In genomic region chr12:46185686-46186085, GRCh38 we compare ENCODE assay signal across 26 cellular contexts.
A peak's percentile ranks its signal among the peaks of the same experiment; 100 is the strongest.
DNase-seq lines count a peak whose midpoint lies in the region; ATAC-seq and TF ChIP-seq lines count a peak whose summit lies in the region.
"Had no signal": no experiment of that assay in that cellular context is flagged by ENCODE, and none has a peak within 500 bp of the region (broad histone marks: within the 10 kb centered on the region; RNA-seq: fewer than 3 reads in every experiment).

No MANE protein-coding gene starts in this region.

- POLR2A ChIA-PET in activated B cell treated with CpG ODN at 0.5 μM for 24 hours (lab: Charles Lee): interaction anchor here (1.2 to 2.5 kb wide), 4 partner anchors 10 to 84 kb away, joined by 3 to 10 read pairs (median 8); partner anchors contain the start of gene SLC38A1

- no peaks in the 10 kb centered on the region for H3K36me3 ChIP-seq in ascending aorta
- H3K36me3 ChIP-seq: gastrocnemius medialis, pancreas, right atrium auricular region, thyroid gland had no signal

- H3K4me1 ChIP-seq in ascending aorta: no peaks in the 10 kb centered on the region

- ATAC-seq in stimulated activated naive CD8-positive, alpha-beta T cell treated with anti-CD3 and anti-CD28 coated beads, Interleukin-15, Interleukin-2, amounts not matched to agents 100 U/mL and 50 U/mL, for 24 hours: no peak
- ATAC-seq in activated B cell treated with CpG ODN at 0.5 μM for 24 hours (ENCODE audit: low read depth) (no peak), GM21423 (IDR thresholded peaks at IDR 0.05; ENCODE audit: unreplicated experiment) (no peak), GM18498 (IDR thresholded peaks at IDR 0.05; ENCODE audit: unreplicated experiment) (no peak)
- ATAC-seq: gastrocnemius medialis, pancreas had no signal

- intact Hi-C loops in activated B cell treated with CpG ODN at 0.5 μM for 24 hours (cut with micrococcal nuclease): no loop called here
- intact Hi-C loops in ascending aorta (cut with DNase I): no loop called here

- no peak overlapping the region for H3K4me3 Mint-ChIP-seq in stimulated activated naive CD8-positive, alpha-beta T cell treated with anti-CD3 and anti-CD28 coated beads, Interleukin-15, Interleukin-2, amounts not matched to agents 100 ng/mL and 50 ng/mL, for 24 hours
- peak overlapping the region; percentile 38 for H3K4me3 Mint-ChIP-seq in activated B cell treated with CpG ODN at 0.5 μM for 24 hours
- H3K4me3 Mint-ChIP-seq: activated CD4-positive, alpha-beta T cell treated with anti-CD3 and anti-CD28 coated beads, Interleukin-2, amount 10 ng/mL, durations not matched to agents 24 days and 14 days; nephron progenitor cell had no signal

- H3K4me3 ChIP-seq in epithelial cell of proximal tubule (ENCODE audit: low read depth, low read length) (no peak overlapping the region), ascending aorta (no peak overlapping the region)
- H3K4me3 ChIP-seq: coronary artery, gastrocnemius medialis, hepatocyte, pancreas, right atrium auricular region, spleen, thyroid gland had no signal

- peaks cover 3% of the 10 kb centered on the region for H3K9me3 Mint-ChIP-seq in stimulated activated naive CD8-positive, alpha-beta T cell treated with anti-CD3 and anti-CD28 coated beads, Interleukin-15, Interleukin-2, amounts not matched to agents 100 ng/mL and 50 ng/mL, for 24 hours
- H3K9me3 Mint-ChIP-seq in activated B cell treated with CpG ODN at 0.5 μM for 24 hours: no peaks in the 10 kb centered on the region

- no peak overlapping the region for H3K27ac ChIP-seq in ascending aorta
- H3K27ac ChIP-seq: coronary artery, gastrocnemius medialis, hepatocyte, pancreas, right atrium auricular region, RWPE1, thyroid gland had no signal

- peaks cover 59% of the 10 kb centered on the region for H3K4me1 Mint-ChIP-seq in stimulated activated naive CD8-positive, alpha-beta T cell treated with anti-CD3 and anti-CD28 coated beads, Interleukin-15, Interleukin-2, amounts not matched to agents 100 ng/mL and 50 ng/mL, for 24 hours (ENCODE audit: low read depth)
- H3K4me1 Mint-ChIP-seq in activated B cell treated with CpG ODN at 0.5 μM for 24 hours: peaks cover 92% of the 10 kb centered on the region
- H3K4me1 Mint-ChIP-seq: nephron progenitor cell had no signal

- H3K36me3 Mint-ChIP-seq in stimulated activated naive CD8-positive, alpha-beta T cell treated with anti-CD3 and anti-CD28 coated beads, Interleukin-15, Interleukin-2, amounts not matched to agents 100 ng/mL and 50 ng/mL, for 24 hours (ENCODE audit: low read depth): peaks cover 66% of the 10 kb centered on the region
- H3K36me3 Mint-ChIP-seq in activated B cell treated with CpG ODN at 0.5 μM for 24 hours (ENCODE audit: low read depth): peaks cover 68% of the 10 kb centered on the region

- H3K27me3 ChIP-seq in ascending aorta: no peaks in the 10 kb centered on the region
- H3K27me3 ChIP-seq: gastrocnemius medialis, hepatocyte, pancreas, right atrium auricular region, spleen, thyroid gland had no signal

- DNase-seq in stimulated activated naive CD8-positive, alpha-beta T cell treated with anti-CD3 and anti-CD28 coated beads, Interleukin-15, Interleukin-2, amounts not matched to agents 100 U/mL and 50 U/mL, for 24 hours: no peak
- DNase-seq in activated B cell treated with CpG ODN at 0.5 μM for 24 hours (no peak), epithelial cell of proximal tubule (ENCODE audit: low read depth) (no peak), NCI-H1436 (lab: John Stamatoyannopoulos, UW) (no peak), ascending aorta (ENCODE audit: low spot score in 2 of 2) (no peak)
- DNase-seq: activated CD4-positive, alpha-beta T cell treated with anti-CD3 and anti-CD28 coated beads, Interleukin-2, amount 10 ng/mL, durations not matched to agents 24 days and 14 days; activated CD8-positive, alpha-beta memory T cell treated with anti-CD3 and anti-CD28 coated beads, Interleukin-2, amount 50 U/mL, for 48 hours; activated gamma-delta T cell treated with Interleukin-2 at 50 U/mL for 16 hours; gastrocnemius medialis; NCI-H1105; NCI-H2081 treated with DMSO at 0.1 percent for 48 hours; NCI-H345; NCI-H748 treated with DMSO at 0.1 percent for 48 hours; nephron progenitor cell; pancreas; spleen; stimulated activated CD4-positive, alpha-beta T cell treated with anti-CD3 and anti-CD28 coated beads, Interleukin-2, amount 100 ng/mL, for 48 hours; stimulated activated naive CD4-positive, alpha-beta T cell; thyroid gland had no signal

- TF ChIP-seq CTCF in activated B cell treated with CpG ODN at 0.5 μM for 24 hours (IDR thresholded peaks at IDR 0.05) (no peak), epithelial cell of proximal tubule (conservative IDR thresholded peaks at IDR 0.05; ENCODE audit: low read depth, low read length) (peak; percentile 10), ascending aorta (IDR thresholded peaks at IDR 0.05) (no peak)

- H3K9me3 ChIP-seq in ascending aorta: no peaks in the 10 kb centered on the region
- H3K9me3 ChIP-seq: gastrocnemius medialis, pancreas, right atrium auricular region, spleen, thyroid gland had no signal

- peak overlapping the region; percentile 26 for H3K27ac Mint-ChIP-seq in stimulated activated naive CD8-positive, alpha-beta T cell treated with anti-CD3 and anti-CD28 coated beads, Interleukin-15, Interleukin-2, amounts not matched to agents 100 ng/mL and 50 ng/mL, for 24 hours
- peak overlapping the region; percentile 80 for H3K27ac Mint-ChIP-seq in activated B cell treated with CpG ODN at 0.5 μM for 24 hours
- H3K27ac Mint-ChIP-seq: activated CD4-positive, alpha-beta T cell treated with anti-CD3 and anti-CD28 coated beads, Interleukin-2, amount 10 ng/mL, durations not matched to agents 24 days and 14 days; nephron progenitor cell had no signal

- CTCF ChIA-PET in activated B cell treated with CpG ODN at 0.5 μM for 24 hours (lab: Charles Lee): no interaction called here

- H3K27me3 Mint-ChIP-seq in stimulated activated naive CD8-positive, alpha-beta T cell treated with anti-CD3 and anti-CD28 coated beads, Interleukin-15, Interleukin-2, amounts not matched to agents 100 ng/mL and 50 ng/mL, for 24 hours: no peaks in the 10 kb centered on the region
- H3K27me3 Mint-ChIP-seq in activated B cell treated with CpG ODN at 0.5 μM for 24 hours: no peaks in the 10 kb centered on the region
- H3K27me3 Mint-ChIP-seq: activated CD4-positive, alpha-beta T cell treated with anti-CD3 and anti-CD28 coated beads, Interleukin-2, amount 10 ng/mL, durations not matched to agents 24 days and 14 days had no signal
